ENCODE assay signal across 8 cellular contexts in the genomic region with DNA sequence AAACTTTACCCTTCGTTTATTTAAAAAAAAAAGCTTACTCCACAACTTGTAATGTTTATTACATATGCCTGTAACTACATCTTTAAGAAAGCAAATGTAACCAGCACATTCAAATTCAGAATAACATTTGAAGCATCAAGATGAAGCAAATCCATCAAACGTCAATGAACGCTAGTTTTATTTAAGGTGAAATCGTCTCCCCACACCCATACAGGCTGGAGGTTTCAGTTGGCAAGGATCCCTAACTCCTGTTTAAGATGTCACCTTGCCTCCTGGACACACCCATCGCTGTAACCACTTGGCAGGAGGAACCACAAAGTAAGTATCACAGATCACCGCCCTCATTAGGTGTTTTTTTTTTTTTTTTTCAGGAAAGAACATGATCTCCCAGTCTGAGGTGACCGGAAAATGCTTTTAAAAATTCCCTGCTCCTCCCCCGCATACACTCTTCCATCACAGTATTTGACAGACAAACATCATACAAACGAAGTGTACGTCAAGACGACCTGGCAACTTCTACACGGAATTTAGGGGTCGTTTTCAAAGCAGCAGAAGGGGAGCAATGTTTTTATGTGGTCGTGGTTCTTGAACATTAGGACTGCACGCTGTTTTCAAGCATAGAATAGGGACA. TPM values are rescaled to one million over a fixed set of nuclear protein-coding genes. Genes with fewer than 3 reads are reported as not detected.
DNase-seq lines count a peak whose midpoint lies in the region; ATAC-seq, FAIRE-seq and TF ChIP-seq lines count a peak whose summit lies in the region.

No MANE protein-coding gene starts in this region.

- peak overlapping the region; percentile 100 for H3K27ac ChIP-seq in astrocyte (ENCODE audit: low read depth, low read length)

- peak overlapping the region; percentile 88 for H3K4me2 ChIP-seq in astrocyte (ENCODE audit: low read length)

- peak overlapping the region; percentile 90 for H3K4me3 ChIP-seq in astrocyte (ENCODE audit: insufficient read depth, low read depth, low read length)

- no peak for TF ChIP-seq CTCF in GM13977 (IDR thresholded peaks at IDR 0.05; ENCODE audit: extremely low read depth, insufficient read depth, missing control alignments)
- TF ChIP-seq CTCF in astrocyte (IDR thresholded peaks at IDR 0.05; ENCODE audit: insufficient read depth, low read depth, low read length), result no peak

- peak overlapping the region; percentile 97 for H3K27ac Mint-ChIP-seq in astrocyte (ENCODE audit: unreplicated experiment)

- peaks cover under 1% of the 10 kb centered on the region for H3K36me3 ChIP-seq in astrocyte (ENCODE audit: insufficient read depth, low read length)

- ATAC-seq in HG02970 (IDR thresholded peaks at IDR 0.05; ENCODE audit: low FRiP score, unreplicated experiment), result no peak
- ATAC-seq in GM21423 (IDR thresholded peaks at IDR 0.05; ENCODE audit: unreplicated experiment), result no peak

- peaks cover 5% of the 10 kb centered on the region for H3K36me3 Mint-ChIP-seq in astrocyte (ENCODE audit: low read depth, unreplicated experiment)

- no peaks in the 10 kb centered on the region for H3K9me3 ChIP-seq in astrocyte (ENCODE audit: insufficient read depth, low read depth, low read length)

- DNase-seq in AG08396 (ENCODE audit: low spot score) (peak; percentile 57), GM13977 (ENCODE audit: low spot score) (peak; percentile 39), NOMO-1 treated with DMSO at 0.1 percent for 48 hours (lab: John Stamatoyannopoulos, UW; ENCODE audit: unreplicated experiment) (peak; percentile 42), astrocyte (ENCODE audit: low read depth) (peak; percentile 68), iPS-NIHi11 (ENCODE audit: low spot score) (peak; percentile 46)
- peak; percentile 29 to 34 for DNase-seq in stimulated activated CD4-positive, alpha-beta T cell treated with anti-CD3 and anti-CD28 coated beads, Interleukin-2, amount 100 ng/mL, for 24 hours

- H4K20me1 ChIP-seq in astrocyte (ENCODE audit: insufficient read depth, low read length), result peaks cover 61% of the 10 kb centered on the region

- no peaks in the 10 kb centered on the region for H3K27me3 Mint-ChIP-seq in astrocyte (ENCODE audit: low read depth, unreplicated experiment)

- H3K9me3 Mint-ChIP-seq in astrocyte (ENCODE audit: unreplicated experiment), result no peaks in the 10 kb centered on the region

- H3K4me1 ChIP-seq in astrocyte (ENCODE audit: insufficient read depth, low read length), result peaks cover 31% of the 10 kb centered on the region

- peaks cover 69% of the 10 kb centered on the region for H3K79me2 ChIP-seq in astrocyte (ENCODE audit: insufficient read depth, low read length)

- no peak for FAIRE-seq in astrocyte (lab: Jason Lieb, UNC)

- H2AFZ ChIP-seq in astrocyte (ENCODE audit: low read depth, low read length), result no peak overlapping the region

- in situ Hi-C loops in GM13977 (cut with MboI; ENCODE audit: low pct_unique_long_range_greater_than_20kb, low sequenced_read_pairs, unreplicated experiment), result no loop called here

- H3K9ac ChIP-seq in astrocyte (ENCODE audit: low read length), result peak overlapping the region; percentile 100

- H3K27me3 ChIP-seq in astrocyte (ENCODE audit: insufficient read depth, low read length), result no peaks in the 10 kb centered on the region

- H3K4me1 Mint-ChIP-seq in astrocyte (ENCODE audit: low read depth, unreplicated experiment), result peaks cover 28% of the 10 kb centered on the region

- peak overlapping the region; percentile 99 for H3K4me3 Mint-ChIP-seq in astrocyte (ENCODE audit: unreplicated experiment)

RNA-seq across cellular contexts. Expression of a gene that starts 1.5 kb away (rescaled TPM):
- total RNA-seq in astrocyte, result 749 and 839 TPM in 2 replicates

RNA-seq across cellular contexts. Expression of a gene that starts 19.7 kb away (rescaled TPM):
- 0.55 and 0.64 TPM in 2 replicates for total RNA-seq in astrocyte
